In genomic region chr1:211610779-211611556, GRCh38 we compare ENCODE assay signal across 1 cellular context.
TF ChIP-seq lines count a peak whose summit lies in the region.

No MANE protein-coding gene starts in this region.

TF ChIP-seq in HepG2, 621 proteins besides CTCF, POLR2A, EP300 and RAD21 (continued from another document and continues in another):
- TF ChIP-seq RERE (CRISPR knock-in tag; IDR thresholded peaks at IDR 0.05; ENCODE audit: low read depth) (no peak), KDM1A (CRISPR knock-in tag; IDR thresholded peaks at IDR 0.05) (peak; percentile 22; the same call in 1 of the 2 replicates), ZNF687 (CRISPR knock-in tag; IDR thresholded peaks at IDR 0.05) (peak; percentile 50), SKI (IDR thresholded peaks at IDR 0.05; ENCODE audit: partially characterized antibody) (no peak), SRSF9 (IDR thresholded peaks at IDR 0.05; ENCODE audit: borderline replicate concordance, insufficient read depth, low read depth, low read length, poor library complexity, severe bottlenecking) (no peak), SAP130 (CRISPR knock-in tag; IDR thresholded peaks at IDR 0.05; ENCODE audit: low read depth) (peak; percentile 31; the same call in 1 of the 2 replicates), RXRB (CRISPR knock-in tag; IDR thresholded peaks at IDR 0.05; ENCODE audit: borderline replicate concordance) (peak; percentile 30; the same call in 1 of the 2 replicates), MTF1 (CRISPR knock-in tag; IDR thresholded peaks at IDR 0.05) (peak; percentile 95), ZNF512 (CRISPR knock-in tag; IDR thresholded peaks at IDR 0.05) (no peak), ZNF546 (CRISPR knock-in tag; conservative IDR thresholded peaks at IDR 0.05) (no peak), DRAP1 (CRISPR knock-in tag; IDR thresholded peaks at IDR 0.05) (no peak), KDM5A (IDR thresholded peaks at IDR 0.05; ENCODE audit: borderline replicate concordance, low read length) (no peak), ZNF382 (CRISPR knock-in tag; IDR thresholded peaks at IDR 0.05; ENCODE audit: borderline replicate concordance) (no peak), ZGPAT (CRISPR knock-in tag; IDR thresholded peaks at IDR 0.05) (no peak), ZNF629 (CRISPR knock-in tag; conservative IDR thresholded peaks at IDR 0.05) (peak; percentile 86), GPN1 (CRISPR knock-in tag; IDR thresholded peaks at IDR 0.05; ENCODE audit: borderline replicate concordance) (no peak), PHF5A (CRISPR knock-in tag; IDR thresholded peaks at IDR 0.05; ENCODE audit: low read depth, unreplicated experiment) (no peak), RARA (CRISPR knock-in tag; IDR thresholded peaks at IDR 0.05) (0 out of 2 replicates have a peak, but pooled peaks have one; percentile 29), ZBTB33 (CRISPR knock-in tag; IDR thresholded peaks at IDR 0.05) (no peak), SP5 (CRISPR knock-in tag; IDR thresholded peaks at IDR 0.05; ENCODE audit: borderline replicate concordance, low read depth) (peak; percentile 13; the same call in 1 of the 2 replicates), TAF1 (CRISPR knock-in tag; IDR thresholded peaks at IDR 0.05) (peak; percentile 49), GZF1 (CRISPR knock-in tag; IDR thresholded peaks at IDR 0.05) (no peak), NFYB (CRISPR knock-in tag; IDR thresholded peaks at IDR 0.05) (0 out of 2 replicates have a peak, but pooled peaks have one; percentile 17), GATAD2A (CRISPR knock-in tag; IDR thresholded peaks at IDR 0.05) (0 out of 2 replicates have a peak, but pooled peaks have one; percentile 11), SRSF4 (IDR thresholded peaks at IDR 0.05; ENCODE audit: low read depth, low read length, poor library complexity, severe bottlenecking) (no peak), TCF7 (IDR thresholded peaks at IDR 0.05; ENCODE audit: low read depth) (peak; percentile 16; the same call in 1 of the 2 replicates), NFRKB (IDR thresholded peaks at IDR 0.05) (no peak), ZNF562 (CRISPR knock-in tag; IDR thresholded peaks at IDR 0.05; ENCODE audit: borderline replicate concordance) (no peak), AGO1 (IDR thresholded peaks at IDR 0.05; ENCODE audit: low read depth, low read length, poor library complexity, severe bottlenecking) (no peak), ZNF652 (CRISPR knock-in tag; IDR thresholded peaks at IDR 0.05; ENCODE audit: borderline replicate concordance, low read depth) (peak; percentile 46; the same call in 1 of the 2 replicates), ZNF263 (CRISPR knock-in tag; IDR thresholded peaks at IDR 0.05) (0 out of 2 replicates have a peak, but pooled peaks have one; percentile 8), CCDC6 (CRISPR knock-in tag; IDR thresholded peaks at IDR 0.05) (no peak), ZNF256 (CRISPR knock-in tag; conservative IDR thresholded peaks at IDR 0.05) (no peak), MIXL1 (CRISPR knock-in tag; IDR thresholded peaks at IDR 0.05) (0 out of 2 replicates have a peak, but pooled peaks have one; percentile 22), ATF1 (CRISPR knock-in tag; IDR thresholded peaks at IDR 0.05) (no peak), ZBTB37 (CRISPR knock-in tag; IDR thresholded peaks at IDR 0.05) (peak; percentile 57; the same call in 1 of the 2 replicates), KDM2A (CRISPR knock-in tag; IDR thresholded peaks at IDR 0.05; ENCODE audit: borderline replicate concordance, low read depth) (0 out of 2 replicates have a peak, but pooled peaks have one; percentile 23), SMARCC2 (IDR thresholded peaks at IDR 0.05) (no peak), ATRX (CRISPR knock-in tag; IDR thresholded peaks at IDR 0.05; ENCODE audit: borderline replicate concordance) (no peak), RXRA (CRISPR knock-in tag; IDR thresholded peaks at IDR 0.05) (peak; percentile 57; the same call in 1 of the 2 replicates), ZNF121 (CRISPR knock-in tag; IDR thresholded peaks at IDR 0.05) (peak; percentile 32; the same call in 1 of the 2 replicates), BCL3 (CRISPR knock-in tag; IDR thresholded peaks at IDR 0.05) (no peak), ZNF503 (CRISPR knock-in tag; IDR thresholded peaks at IDR 0.05) (no peak)
